ENCODE assay signal across 19 cellular contexts in genomic region chr20:32639284-32639683, GRCh38. TPM values are rescaled to one million over a fixed set of nuclear protein-coding genes. Genes with fewer than 3 reads are reported as not detected.
"Had no signal": no experiment of that assay in that cellular context is flagged by ENCODE, and none has a peak within 500 bp of the region (broad histone marks: within the 10 kb centered on the region; RNA-seq: fewer than 3 reads in every experiment).

No MANE protein-coding gene starts in this region.

- H2AFZ ChIP-seq: PC-9 had no signal

- H3K36me3 ChIP-seq: Peyer's patch, SJCRH30 had no signal

- DNase-seq: Karpas-422; KG1; MM.1S; NCI-H1436; NCI-H187; NCI-H2029; NCI-H2171 treated with DMSO at 0.1 percent for 48 hours; NCI-H446 treated with DMSO at 0.1 percent for 48 hours; NCI-H510A treated with DMSO at 0.1 percent for 48 hours; NCI-H526; NCI-H82; NK-92 treated with Interleukin-12 subunit alpha and Interleukin-12 subunit beta, amount 100 ng/mL, for 24 hours; OCI-M1; Peyer's patch; SJCRH30 had no signal

- H3K4me3 ChIP-seq: PC-9, Peyer's patch, SJCRH30 had no signal

- H3K4me1 ChIP-seq: Peyer's patch, SJCRH30 had no signal

- H3K4me2 ChIP-seq: PC-9 had no signal

- H3K27me3 ChIP-seq: Peyer's patch had no signal

- H3K27ac ChIP-seq: HL-60, PC-9, Peyer's patch, SJCRH30 had no signal

- H3K9me3 ChIP-seq: Peyer's patch, SJCRH30 had no signal

RNA-seq across cellular contexts. Expression of gene C20orf203, which starts 34.5 kb away (rescaled TPM):
- total RNA-seq: PC-9, Peyer's patch, Right ventricle myocardium inferior, RPMI7951, SJCRH30 had no signal
